In genomic region chr1:185448591-185449186, GRCh38 we compare ENCODE assay signal across 11 cellular contexts.
"Had no signal": no experiment of that assay in that cellular context is flagged by ENCODE, and none has a peak within 500 bp of the region (broad histone marks: within the 10 kb centered on the region; RNA-seq: fewer than 3 reads in every experiment).

No MANE protein-coding gene starts in this region.

- H3K9me3 ChIP-seq: adrenal gland, esophagus muscularis mucosa, left ventricle myocardium inferior, stomach had no signal

- H3K4me1 ChIP-seq: adrenal gland, left ventricle myocardium inferior, stomach had no signal

- H3K27me3 ChIP-seq: adrenal gland, brain microvascular endothelial cell, esophagus muscularis mucosa, stomach had no signal

- DNase-seq: activated CD4-positive, CD25-positive, alpha-beta regulatory T cell; activated naive CD4-positive, alpha-beta T cell treated with anti-CD3 and anti-CD28 coated beads, Interleukin-2, amount 10 ng/mL, durations not matched to agents 7 days and 5 days; adrenal gland; brain microvascular endothelial cell; foreskin melanocyte; head of caudate nucleus; islet precursor cell; left ventricle myocardium inferior; stimulated activated CD4-positive, alpha-beta T cell treated with anti-CD3 and anti-CD28 coated beads, Interleukin-15, amount 100 ng/mL, for 24 hours; stomach had no signal

- H3K36me3 ChIP-seq: adrenal gland, brain microvascular endothelial cell, esophagus muscularis mucosa, left ventricle myocardium inferior, stomach had no signal

- H3K27ac ChIP-seq: adrenal gland, brain microvascular endothelial cell, esophagus muscularis mucosa, left ventricle myocardium inferior, stomach had no signal

- H3K4me3 ChIP-seq: adrenal gland, esophagus muscularis mucosa, left ventricle myocardium inferior, stomach had no signal
